ENCODE assay signal across 19 cellular contexts in genomic region chr6:107293421-107293820, GRCh38.
"Had no signal": no experiment of that assay in that cellular context is flagged by ENCODE, and none has a peak within 500 bp of the region (broad histone marks: within the 10 kb centered on the region; RNA-seq: fewer than 3 reads in every experiment).

No MANE protein-coding gene starts in this region.

- H3K4me1 ChIP-seq: right lobe of liver, stomach, upper lobe of left lung had no signal

- H3K27ac Mint-ChIP-seq: activated B cell treated with CpG ODN at 0.5 μM for 24 hours; activated CD4-positive, alpha-beta memory T cell treated with anti-CD3 and anti-CD28 coated beads, Interleukin-2, amount 10 ng/mL, durations not matched to agents 7 days and 5 days; activated naive CD8-positive, alpha-beta T cell treated with anti-CD3 and anti-CD28 coated beads, Interleukin-2, amount 10 ng/mL, durations not matched to agents 7 days and 5 days; activated T-helper 17 cell treated with anti-CD3 and anti-CD28 coated beads, Interleukin-2, amount 50 U/mL, for 72 hours; stimulated activated effector memory CD8-positive, alpha-beta T cell treated with anti-CD3 and anti-CD28 coated beads, Interleukin-12 subunit alpha, Interleukin-12 subunit beta, amount 100 ng/mL, for 72 hours; T-cell had no signal

- H3K27me3 Mint-ChIP-seq: activated B cell treated with CpG ODN at 0.5 μM for 24 hours; activated CD4-positive, alpha-beta memory T cell treated with anti-CD3 and anti-CD28 coated beads, Interleukin-2, amount 10 ng/mL, durations not matched to agents 7 days and 5 days; activated naive CD8-positive, alpha-beta T cell treated with anti-CD3 and anti-CD28 coated beads, Interleukin-2, amount 10 ng/mL, durations not matched to agents 7 days and 5 days; activated T-helper 17 cell treated with anti-CD3 and anti-CD28 coated beads, Interleukin-2, amount 50 U/mL, for 72 hours; T-cell had no signal

- DNase-seq: activated B cell treated with CpG ODN at 0.5 μM for 24 hours; activated CD4-positive, alpha-beta memory T cell treated with anti-CD3 and anti-CD28 coated beads, Interleukin-2, amount 10 ng/mL, durations not matched to agents 7 days and 5 days; activated CD4-positive, alpha-beta T cell treated with anti-CD3 and anti-CD28 coated beads for 48 hours; activated naive CD4-positive, alpha-beta T cell treated with Interleukin-2 at 50 U/mL for 16 hours; activated naive CD8-positive, alpha-beta T cell treated with anti-CD3 and anti-CD28 coated beads, Interleukin-2, amount 10 ng/mL, durations not matched to agents 7 days and 5 days; activated T-cell treated with anti-CD3 and anti-CD28 coated beads, Interleukin-2, amount 50 U/mL, for 1 hour; caudate nucleus; foreskin melanocyte; kidney; ovary; right lobe of liver; small intestine; stimulated activated CD4-positive, alpha-beta T cell treated with anti-CD3 and anti-CD28 coated beads, Interleukin-4, amount 100 ng/mL, for 1 hour; stomach; T-cell; upper lobe of left lung had no signal

- H3K27me3 ChIP-seq: ovary, right lobe of liver, stomach, upper lobe of left lung had no signal

- H3K9me3 Mint-ChIP-seq: activated B cell treated with CpG ODN at 0.5 μM for 24 hours; activated CD4-positive, alpha-beta memory T cell treated with anti-CD3 and anti-CD28 coated beads, Interleukin-2, amount 10 ng/mL, durations not matched to agents 7 days and 5 days; activated naive CD8-positive, alpha-beta T cell treated with anti-CD3 and anti-CD28 coated beads, Interleukin-2, amount 10 ng/mL, durations not matched to agents 7 days and 5 days; activated T-helper 17 cell treated with anti-CD3 and anti-CD28 coated beads, Interleukin-2, amount 50 U/mL, for 72 hours; stimulated activated effector memory CD8-positive, alpha-beta T cell treated with anti-CD3 and anti-CD28 coated beads, Interleukin-12 subunit alpha, Interleukin-12 subunit beta, amount 100 ng/mL, for 72 hours; T-cell had no signal

- ATAC-seq: activated T-helper 17 cell treated with anti-CD3 and anti-CD28 coated beads, Interleukin-2, amount 50 U/mL, for 72 hours; left lobe of liver; right lobe of liver; stimulated activated effector memory CD8-positive, alpha-beta T cell treated with anti-CD3 and anti-CD28 coated beads, Interleukin-12 subunit alpha, Interleukin-12 subunit beta, amount 100 ng/mL, for 72 hours; T-cell had no signal

- H3K4me3 Mint-ChIP-seq: activated B cell treated with CpG ODN at 0.5 μM for 24 hours; activated CD4-positive, alpha-beta memory T cell treated with anti-CD3 and anti-CD28 coated beads, Interleukin-2, amount 10 ng/mL, durations not matched to agents 7 days and 5 days; activated naive CD8-positive, alpha-beta T cell treated with anti-CD3 and anti-CD28 coated beads, Interleukin-2, amount 10 ng/mL, durations not matched to agents 7 days and 5 days; activated T-helper 17 cell treated with anti-CD3 and anti-CD28 coated beads, Interleukin-2, amount 50 U/mL, for 72 hours; stimulated activated effector memory CD8-positive, alpha-beta T cell treated with anti-CD3 and anti-CD28 coated beads, Interleukin-12 subunit alpha, Interleukin-12 subunit beta, amount 100 ng/mL, for 72 hours; T-cell had no signal

- H3K36me3 ChIP-seq: ovary, right lobe of liver, stomach, upper lobe of left lung had no signal

- H3K4me1 Mint-ChIP-seq: activated B cell treated with CpG ODN at 0.5 μM for 24 hours; activated CD4-positive, alpha-beta memory T cell treated with anti-CD3 and anti-CD28 coated beads, Interleukin-2, amount 10 ng/mL, durations not matched to agents 7 days and 5 days; activated naive CD8-positive, alpha-beta T cell treated with anti-CD3 and anti-CD28 coated beads, Interleukin-2, amount 10 ng/mL, durations not matched to agents 7 days and 5 days; stimulated activated effector memory CD8-positive, alpha-beta T cell treated with anti-CD3 and anti-CD28 coated beads, Interleukin-12 subunit alpha, Interleukin-12 subunit beta, amount 100 ng/mL, for 72 hours had no signal

- H3K4me3 ChIP-seq: ovary, right lobe of liver, stomach, upper lobe of left lung had no signal

- H3K36me3 Mint-ChIP-seq: activated naive CD8-positive, alpha-beta T cell treated with anti-CD3 and anti-CD28 coated beads, Interleukin-2, amount 10 ng/mL, durations not matched to agents 7 days and 5 days; stimulated activated effector memory CD8-positive, alpha-beta T cell treated with anti-CD3 and anti-CD28 coated beads, Interleukin-12 subunit alpha, Interleukin-12 subunit beta, amount 100 ng/mL, for 72 hours had no signal

- H3K9me3 ChIP-seq: ovary, right lobe of liver, stomach, upper lobe of left lung had no signal

- H3K27ac ChIP-seq: ovary, right lobe of liver, stomach, upper lobe of left lung had no signal
